In the genomic region with DNA sequence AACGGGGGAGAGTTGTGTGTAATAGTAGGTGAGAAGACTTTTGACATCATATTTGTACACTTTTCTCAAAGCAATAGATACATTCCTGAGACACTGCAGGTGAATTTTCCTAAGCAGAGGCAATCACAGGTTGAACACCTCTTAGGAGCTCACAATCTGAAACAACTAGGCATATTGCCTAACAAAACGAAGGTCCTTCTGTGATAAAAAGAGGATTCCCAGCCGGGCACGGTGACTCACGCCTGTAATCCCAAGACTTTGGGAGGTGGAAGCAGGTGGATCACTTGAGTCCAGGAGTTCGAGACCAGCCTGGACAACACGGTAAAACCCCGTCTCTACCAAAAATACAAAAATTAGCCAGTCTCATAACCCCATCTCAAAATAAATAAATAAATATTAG, we compare ENCODE assay signal across 24 cellular contexts. TPM values are rescaled to one million over a fixed set of nuclear protein-coding genes. Genes with fewer than 3 reads are reported as not detected.
DNase-seq lines count a peak whose midpoint lies in the region; ATAC-seq, FAIRE-seq and TF ChIP-seq lines count a peak whose summit lies in the region.
"Had no signal": no experiment of that assay in that cellular context is flagged by ENCODE, and none has a peak within 500 bp of the region (broad histone marks: within the 10 kb centered on the region; RNA-seq: fewer than 3 reads in every experiment).

No MANE protein-coding gene starts in this region.

- H4K20me1 ChIP-seq in H1 (replicated peaks in 1 of 2; ENCODE audit: control insufficient read depth in 1 of 2, insufficient read depth in 2 of 2, low read length in 2 of 2) = peaks cover 9 to 12% of the 10 kb centered on the region in 2 experiments

- peak overlapping the region; percentile 48; the same call in 1 of the 2 replicates for H3K18ac ChIP-seq in H1 (ENCODE audit: extremely low read depth, low read length)

- H3K4me2 ChIP-seq in H1 (ENCODE audit: insufficient read depth in 1 of 2, low read depth in 2 of 2, low read length in 2 of 2) = peak overlapping the region in 1 of 2 experiments; percentile 46; a peak in 1 of 4 replicates

- no peak overlapping the region; the same call in 1 of the 2 replicates for H2AK5ac ChIP-seq in H1 (ENCODE audit: low read depth, low read length)

- H3K79me2 ChIP-seq in H1 (ENCODE audit: control insufficient read depth in 1 of 2, insufficient read depth in 2 of 2, low read length in 2 of 2) = peaks cover 15 to 80% of the 10 kb centered on the region in 2 experiments

- TF ChIP-seq CTCF in cardiac muscle cell (IDR thresholded peaks at IDR 0.05; ENCODE audit: low read depth, low read length) = no peak
- no peak for TF ChIP-seq CTCF in heart right ventricle (IDR thresholded peaks at IDR 0.05)
- TF ChIP-seq CTCF in H1 (IDR thresholded peaks at IDR 0.05; ENCODE audit: control extremely low read depth in 1 of 3, insufficient read depth in 1 of 3, low read depth in 1 of 3, low read length in 3 of 3) = no peak
- no peak for TF ChIP-seq CTCF in pancreas (IDR thresholded peaks at IDR 0.05)
- TF ChIP-seq CTCF in uterus (IDR thresholded peaks at IDR 0.05) = no peak

- DNase-seq in cardiac muscle cell (ENCODE audit: low read depth in 1 of 2, low spot score in 1 of 2) (no peak), heart right ventricle (no peak), H1 (ENCODE audit: low read depth in 1 of 2, low spot score in 2 of 2) (no peak), pancreas (peak in 1 of 6 donors; percentile 18), epidermal melanocyte (ENCODE audit: insufficient read length, low spot score) (no peak), NCI-H1417 treated with DMSO at 0.1 percent for 48 hours (lab: John Stamatoyannopoulos, UW) (no peak), HUDEP-2 (lab: John Stamatoyannopoulos, UW; ENCODE audit: unreplicated experiment in 76 of 76) (no peak), uterus (no peak)
- DNase-seq: 8988T; Calu3; CD4-positive, alpha-beta T cell; DMS53; EL; HCEC 1CT; Kasumi-1; NCI-H1105; NCI-H1694 treated with DMSO at 0.1 percent for 48 hours; NCI-H2107; NCI-H510A treated with DMSO at 0.1 percent for 48 hours; OCI-M1; RPMI8226; SJCRH30 had no signal

- peaks cover 13% of the 10 kb centered on the region for H3K79me1 ChIP-seq in H1 (ENCODE audit: low read depth, low read length)

- 91 to 93% methylated on average over 8 of the region's 8 CpGs for WGBS in heart right ventricle, 2 donors
- 77% methylated on average over 8 of the region's 8 CpGs; no CpG with 5 or more reads in 1 of the 2 experiments for WGBS in H1 (ENCODE audit: extremely low coverage in 1 of 2, insufficient coverage in 1 of 2, insufficient read length in 1 of 2, insufficient replicate concordance in 2 of 2, low coverage in 1 of 2, low lambda C conversion rate in 2 of 2, missing lambda C conversion rate in 1 of 2), 2 experiments
- WGBS in pancreas, 2 donors = 60 to 68% methylated on average over 8 of the region's 8 CpGs

- POLR2A ChIA-PET in H1 (lab: Charles Lee; ENCODE audit: partially characterized antibody) = interaction anchor here (1.1 to 1.2 kb wide), 3 partner anchors 9 to 12 kb away, joined by 3 to 4 read pairs (median 3); no protein-coding TSS in a partner anchor

- H3K23ac ChIP-seq in H1 (ENCODE audit: insufficient read length) = no peak overlapping the region

- no peak overlapping the region for H4K5ac ChIP-seq in H1 (ENCODE audit: insufficient read length, low read depth, low read length)

- H3K4me3 ChIP-seq in cardiac muscle cell = no peak overlapping the region
- H3K4me3 ChIP-seq in heart right ventricle = no peak overlapping the region
- H3K4me3 ChIP-seq in H1 (ENCODE audit: extremely low read depth in 1 of 4, insufficient read depth in 2 of 4, low read depth in 3 of 4, low read length in 4 of 4) = no peak overlapping the region; a peak in 1 of 8 replicates
- no peak overlapping the region for H3K4me3 ChIP-seq in pancreas
- H3K4me3 ChIP-seq in uterus = no peak overlapping the region
- H3K4me3 ChIP-seq: GM12878, SJCRH30 had no signal

- H3K36me3 ChIP-seq in cardiac muscle cell (no peaks in the 10 kb centered on the region), heart right ventricle (peaks cover 0 to 4% (median 0%) of the 10 kb centered on the region in 9 donors), H1 (ENCODE audit: control insufficient read depth in 2 of 4, insufficient read depth in 4 of 4, low read length in 3 of 4) (no peaks in the 10 kb centered on the region), pancreas (no peaks in the 10 kb centered on the region), uterus (no peaks in the 10 kb centered on the region)
- H3K36me3 ChIP-seq: SJCRH30 had no signal

- H4K8ac ChIP-seq in H1 (ENCODE audit: extremely low read depth, insufficient read depth, low read length) = no peak overlapping the region

- H3K56ac ChIP-seq in H1 (replicated peaks; ENCODE audit: insufficient read length, low read depth, low read length) = no peak overlapping the region

- H3K27ac ChIP-seq in cardiac muscle cell = peak overlapping the region; percentile 96
- no peak overlapping the region for H3K27ac ChIP-seq in heart right ventricle
- H3K27ac ChIP-seq in H1 (ENCODE audit: low read depth, low read length) = no peak overlapping the region
- H3K27ac ChIP-seq in pancreas = no peak overlapping the region
- H3K27ac ChIP-seq in uterus = no peak overlapping the region
- H3K27ac ChIP-seq: SJCRH30 had no signal

- no peak overlapping the region for H3K9ac ChIP-seq in H1 (replicated peaks in 1 of 4; ENCODE audit: extremely low read depth in 1 of 4, low read depth in 3 of 4, low read length in 3 of 4)

- CTCF ChIA-PET in H1 (lab: Charles Lee; ENCODE audit: partially characterized antibody) = interaction anchor here (1.1 to 4.4 kb wide), 9 partner anchors 10 to 167 kb away, joined by 3 to 16 read pairs (median 4); a partner anchor contains a TSS

- no peak overlapping the region for H2AFZ ChIP-seq in H1 (ENCODE audit: low read length)

- H3K4me1 ChIP-seq in cardiac muscle cell (ENCODE audit: low read depth) = peaks cover 59% of the 10 kb centered on the region
- peaks cover 0 to 7% (median 0%) of the 10 kb centered on the region in 9 donors for H3K4me1 ChIP-seq in heart right ventricle
- H3K4me1 ChIP-seq in H1 (replicated peaks in 1 of 4; ENCODE audit: control insufficient read depth in 3 of 4, insufficient read depth in 4 of 4, low read length in 3 of 4) = peaks cover 7 to 24% (median 20%) of the 10 kb centered on the region in 4 experiments
- no peaks in the 10 kb centered on the region for H3K4me1 ChIP-seq in pancreas
- no peaks in the 10 kb centered on the region for H3K4me1 ChIP-seq in uterus

- no peak for TF ChIP-seq EP300 in H1 (IDR thresholded peaks at IDR 0.05; ENCODE audit: borderline replicate concordance in 1 of 2, low read depth in 2 of 2, low read length in 2 of 2)

- H4K91ac ChIP-seq in H1 (replicated peaks; ENCODE audit: insufficient read length, low read length) = no peak overlapping the region

- intact Hi-C loops in heart right ventricle (cut with DNase I) = no loop called here
- intact Hi-C loops in pancreas (cut with DNase I) = no loop called here
- intact Hi-C loops in uterus (cut with DNase I; ENCODE audit: low total_unique reads) = no loop called here

- no peak overlapping the region for H3K14ac ChIP-seq in H1 (ENCODE audit: insufficient read length)

- no peaks in the 10 kb centered on the region for H3K23me2 ChIP-seq in H1 (ENCODE audit: low read depth, low read length)

- no peak overlapping the region for H3K4ac ChIP-seq in H1 (replicated peaks; ENCODE audit: insufficient read length, low read depth, low read length)

- no peak for FAIRE-seq in H1 (lab: Jason Lieb, UNC)
- no peak for FAIRE-seq in pancreas (lab: Jason Lieb, UNC)
- FAIRE-seq: GM12878, HTR-8/SVneo had no signal

- TF ChIP-seq POLR2A in H1 (IDR thresholded peaks at IDR 0.05; ENCODE audit: control extremely low read depth in 1 of 2, low read depth in 2 of 2, low read length in 2 of 2) = no peak
- TF ChIP-seq POLR2A in uterus (IDR thresholded peaks at IDR 0.05) = no peak

- H2BK20ac ChIP-seq in H1 (ENCODE audit: low read length) = peak overlapping the region; percentile 72; the same call in 1 of the 2 replicates

- H2BK120ac ChIP-seq in H1 (replicated peaks; ENCODE audit: low read depth, low read length) = no peak overlapping the region

- H2BK15ac ChIP-seq in H1 (ENCODE audit: low read length) = 0 out of 2 replicates have a peak overlapping the region, but pooled peaks have one; percentile 29

- no peak for TF ChIP-seq RAD21 in H1 (IDR thresholded peaks at IDR 0.05 in 1 of 2, conservative IDR thresholded peaks at IDR 0.05 in 1 of 2; ENCODE audit: low read depth in 2 of 2, low read length in 2 of 2)

- ATAC-seq in heart right ventricle (no peak), pancreas (peak in 3 of 4 donors; percentile 31 to 45 (median 38))
- ATAC-seq: GM12878 had no signal

- H3K27me3 ChIP-seq in cardiac muscle cell (no peaks in the 10 kb centered on the region), heart right ventricle (peaks cover 0 to 4% (median 0%) of the 10 kb centered on the region in 7 donors), H1 (replicated peaks in 1 of 4; ENCODE audit: control insufficient read depth in 3 of 4, extremely low read depth in 1 of 4, insufficient read depth in 3 of 4, low read length in 3 of 4) (no peaks in the 10 kb centered on the region), pancreas (no peaks in the 10 kb centered on the region), uterus (no peaks in the 10 kb centered on the region)
- H3K27me3 ChIP-seq: SJCRH30 had no signal

- no peak overlapping the region for H2BK5ac ChIP-seq in H1 (ENCODE audit: low read depth, low read length)

- no peak overlapping the region for H2BK12ac ChIP-seq in H1 (ENCODE audit: low read depth, low read length)

- no peaks in the 10 kb centered on the region for H3K9me3 ChIP-seq in cardiac muscle cell (ENCODE audit: low read depth)
- no peaks in the 10 kb centered on the region for H3K9me3 ChIP-seq in heart right ventricle
- H3K9me3 ChIP-seq in H1 (ENCODE audit: insufficient read depth in 2 of 2, low read depth in 1 of 2, low read length in 1 of 2) = no peaks in the 10 kb centered on the region
- H3K9me3 ChIP-seq in pancreas = no peaks in the 10 kb centered on the region
- H3K9me3 ChIP-seq in uterus = no peaks in the 10 kb centered on the region
- H3K9me3 ChIP-seq: SJCRH30 had no signal

RNA-seq across cellular contexts. Expression of a gene that starts 17.4 kb away (rescaled TPM):
- total RNA-seq in cardiac muscle cell (107 and 122 TPM in 2 replicates), heart right ventricle (10 to 100 TPM; 11.6 to 24.4 (median 15.9) TPM), pancreas (10 to 100 TPM; 25.2 to 35.0 (median 30.7) TPM), uterus (10 to 100 TPM in 3 of 4 donors, 1 to 10 TPM in 1; 6.5 to 99.0 (median 49.9) TPM)
- polyA plus RNA-seq in cardiac muscle cell (120 and 128 TPM in 2 replicates), heart right ventricle (10 to 100 TPM in 1 of 2 donors, 1 to 10 TPM in 1; 9.9 to 20.8 TPM), H1 (2011; rRNA removed) (107 and 205 TPM in 2 replicates), pancreas (10 to 100 TPM; 17.4 to 20.9 TPM)
- 88.4 and 94.1 TPM in 2 replicates for total RNA-seq in H1 (2021; fragmentation: NEBNext Ultra II Directional; extraction: Animal tissue kit (Norgen Biotek cat#: 25700))
- 64.0 TPM for polyA plus RNA-seq in H1 (2011; cell fraction: cytosol; rRNA removed)
- polyA plus RNA-seq in H1 (2011; cell fraction: nucleus; rRNA removed) = 91.0 TPM
- 66.9 to 74.9 TPM (median 72.0 TPM) in 4 replicates for polyA plus RNA-seq in H1 (2012, experiment 1 of 2)
- polyA plus RNA-seq in H1 (2012, experiment 2 of 2) = 66.3 TPM
- 53.1 TPM for polyA plus RNA-seq in H1 (2013, experiment 1 of 2)
- polyA plus RNA-seq in H1 (2013, experiment 2 of 2) = 63.6 TPM
- 85.6 and 114 TPM in 2 replicates for polyA minus RNA-seq in H1 (2011; rRNA and poly(A)+ RNA removed)
- polyA minus RNA-seq in H1 (2011; cell fraction: cytosol; rRNA and poly(A)+ RNA removed) = 74.2 TPM
- 46.8 TPM for polyA minus RNA-seq in H1 (2011; cell fraction: nucleus; rRNA and poly(A)+ RNA removed)

RNA-seq across cellular contexts. Expression of a gene that starts 34.8 kb away (rescaled TPM):
- 26.8 and 28.4 TPM in 2 replicates for total RNA-seq in cardiac muscle cell
- polyA plus RNA-seq in cardiac muscle cell = 33.1 and 34.7 TPM in 2 replicates
- 10 to 100 TPM; 15.0 to 19.8 (median 18.5) TPM for total RNA-seq in heart right ventricle
- 10 to 100 TPM; 12.5 to 14.8 TPM for polyA plus RNA-seq in heart right ventricle
- total RNA-seq in H1 (2021; fragmentation: NEBNext Ultra II Directional; extraction: Animal tissue kit (Norgen Biotek cat#: 25700)) = 17.2 and 17.4 TPM in 2 replicates
- 13.4 and 13.8 TPM in 2 replicates for polyA plus RNA-seq in H1 (2011; rRNA removed)
- polyA plus RNA-seq in H1 (2011; cell fraction: cytosol; rRNA removed) = 14.0 TPM
- polyA plus RNA-seq in H1 (2011; cell fraction: nucleus; rRNA removed) = 13.2 TPM
- 16.6 to 18.0 TPM (median 16.9 TPM) in 4 replicates for polyA plus RNA-seq in H1 (2012, experiment 1 of 2)
- 20.1 TPM for polyA plus RNA-seq in H1 (2012, experiment 2 of 2)
- 11.2 TPM for polyA plus RNA-seq in H1 (2013, experiment 1 of 2)
- 11.6 TPM for polyA plus RNA-seq in H1 (2013, experiment 2 of 2)
- 11.7 and 14.6 TPM in 2 replicates for polyA minus RNA-seq in H1 (2011; rRNA and poly(A)+ RNA removed)
- 7.2 TPM for polyA minus RNA-seq in H1 (2011; cell fraction: cytosol; rRNA and poly(A)+ RNA removed)
- polyA minus RNA-seq in H1 (2011; cell fraction: nucleus; rRNA and poly(A)+ RNA removed) = 18.9 TPM
- total RNA-seq in pancreas = 1 to 10 TPM; 3.1 to 6.0 (median 4.6) TPM
- polyA plus RNA-seq in pancreas = 1 to 10 TPM; 3.9 to 6.5 TPM
- 10 to 100 TPM in 2 of 4 donors, 1 to 10 TPM in 2; 5.1 to 17.1 (median 10.8) TPM for total RNA-seq in uterus

Comparison
In these comparisons a context has a peak if more than half of its experiments do, and no peak if none do; other contexts are left out.
1. ATAC-seq: peak in pancreas (3 of 4); none in heart right ventricle (0 of 8).